In the genomic region with DNA sequence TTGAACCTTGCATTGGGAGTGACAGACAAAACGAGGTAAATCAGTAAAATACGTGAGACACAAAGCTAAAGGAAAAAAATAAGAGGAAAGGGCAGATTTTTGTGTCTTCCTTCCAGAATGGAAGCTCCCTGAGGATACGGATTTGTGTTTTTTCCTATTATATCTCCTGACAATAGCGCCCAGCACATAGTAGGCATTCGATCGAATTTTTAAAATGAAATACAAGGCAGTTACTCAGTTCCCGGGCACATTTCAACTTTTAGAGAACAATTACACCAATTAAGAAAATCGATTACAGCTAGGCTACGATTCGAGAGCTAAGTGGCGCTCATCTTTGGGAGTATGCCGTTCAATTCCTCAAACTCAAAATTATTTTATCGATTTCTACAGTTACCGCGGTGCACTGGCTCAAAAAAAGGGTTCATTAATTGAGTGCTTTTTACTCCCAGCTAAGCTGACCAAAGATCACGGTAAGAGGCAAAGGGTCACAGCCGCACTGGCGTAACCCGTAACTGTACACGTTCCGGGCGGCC, we compare ENCODE assay signal across 8 cellular contexts. TPM values are rescaled to one million over a fixed set of nuclear protein-coding genes. Genes with fewer than 3 reads are reported as not detected.
A peak's percentile ranks its signal among the peaks of the same experiment; 100 is the strongest.
DNase-seq lines count a peak whose midpoint lies in the region; ATAC-seq and TF ChIP-seq lines count a peak whose summit lies in the region.

No MANE protein-coding gene starts in this region.

- H3K36me3 ChIP-seq in PC-9 (ENCODE audit: low read depth) = no peaks in the 10 kb centered on the region
- peaks cover 0 to 4% of the 10 kb centered on the region in 2 donors for H3K36me3 ChIP-seq in esophagus (ENCODE audit: control insufficient read depth in 2 of 2, insufficient read depth in 2 of 2, low read length in 1 of 2)
- H3K36me3 ChIP-seq in prostate gland = no peaks in the 10 kb centered on the region

- intact Hi-C loops in PC-9 (cut with micrococcal nuclease; ENCODE audit: unreplicated experiment) = loop anchor here (5.0 to 10.0 kb wide), 2 partner anchors 216 to 313 kb away; no protein-coding TSS in a partner anchor
- intact Hi-C loops in prostate gland (cut with DNase I) = loop anchor here (5.0 kb wide), 1 partner anchor 44 kb away; no protein-coding TSS in a partner anchor

- no peaks in the 10 kb centered on the region for H3K9me3 ChIP-seq in PC-9 (ENCODE audit: insufficient read depth, low read depth)
- no peaks in the 10 kb centered on the region for H3K9me3 ChIP-seq in esophagus (ENCODE audit: control insufficient read depth in 2 of 2, insufficient read depth in 1 of 2, low read depth in 1 of 2, low read length in 1 of 2)
- H3K9me3 ChIP-seq in prostate gland = no peaks in the 10 kb centered on the region

- TSS peak; percentile 87 for BruUV-seq in PC-9 (replicated peaks; lab: Mats Ljungman, UMichigan)

- no peaks in the 10 kb centered on the region for H3K9me2 ChIP-seq in PC-9 (ENCODE audit: insufficient read depth)

- WGBS in esophagus, 2 donors = 0 to 2% methylated on average over 22 of the region's 22 CpGs
- 1% methylated on average over 22 of the region's 22 CpGs for WGBS in prostate gland

- H3K4me3 ChIP-seq in GM12875 (ENCODE audit: low read depth, low read length) (peak overlapping the region; percentile 59), PC-9 (peak overlapping the region; percentile 81), esophagus (ENCODE audit: low read depth in 1 of 2, low read length in 2 of 2) (peak overlapping the region; percentile 68 to 95), prostate gland (peak overlapping the region; percentile 61 to 80)

- DNase-seq in PC-9 (no peak), prostate gland (ENCODE audit: low spot score) (no peak), ecto neural progenitor cell (ENCODE audit: low spot score) (no peak), NCI-H524 (lab: John Stamatoyannopoulos, UW) (no peak), GDM1 (lab: John Stamatoyannopoulos, UW) (no peak)

- TF ChIP-seq CTCF in GM12875 (IDR thresholded peaks at IDR 0.05; ENCODE audit: borderline replicate concordance, insufficient read depth, low read depth, low read length) (no peak), PC-9 (conservative IDR thresholded peaks at IDR 0.05) (no peak), prostate gland (IDR thresholded peaks at IDR 0.05) (no peak)

- peaks cover 23% of the 10 kb centered on the region for H3F3A ChIP-seq in PC-9 (ENCODE audit: insufficient read depth, low read depth)

- POLR2A ChIA-PET in PC-9 (lab: Charles Lee; ENCODE audit: unreplicated experiment) = interaction anchor here (0.5 kb wide), 1 partner anchor 188 kb away, joined by 8 read pairs; no protein-coding TSS in a partner anchor

- H3K27ac ChIP-seq in PC-9 = peak overlapping the region; percentile 62
- H3K27ac ChIP-seq in esophagus (ENCODE audit: low read depth in 2 of 2, low read length in 1 of 2) = peak overlapping the region; percentile 70 to 97
- peak overlapping the region; percentile 60 to 89 for H3K27ac ChIP-seq in prostate gland

- peaks cover 54% of the 10 kb centered on the region for H3K79me2 ChIP-seq in PC-9 (ENCODE audit: low read depth)

- H3K27me3 ChIP-seq in PC-9 (ENCODE audit: insufficient read depth, low read depth) = no peaks in the 10 kb centered on the region
- no peaks in the 10 kb centered on the region for H3K27me3 ChIP-seq in esophagus (ENCODE audit: control insufficient read depth in 1 of 2, insufficient read depth in 2 of 2, low read length in 2 of 2)
- H3K27me3 ChIP-seq in prostate gland (replicated peaks; ENCODE audit: insufficient read depth) = no peaks in the 10 kb centered on the region

- H3K4me2 ChIP-seq in PC-9 = peak overlapping the region; percentile 76

- CTCF ChIA-PET in PC-9 (lab: Charles Lee) = no interaction called here

- H3K4me1 ChIP-seq in PC-9 (replicated peaks; ENCODE audit: insufficient read depth) (peaks cover 15% of the 10 kb centered on the region), esophagus (ENCODE audit: control insufficient read depth in 2 of 2, insufficient read depth in 2 of 2, low read length in 1 of 2) (no peaks in the 10 kb centered on the region), prostate gland (replicated peaks) (peaks cover 6% of the 10 kb centered on the region)

- H2AFZ ChIP-seq in PC-9 = peak overlapping the region; percentile 89

- TF ChIP-seq POLR2A in prostate gland (IDR thresholded peaks at IDR 0.05) = no peak

- ATAC-seq in GM18907 (IDR thresholded peaks at IDR 0.05; ENCODE audit: unreplicated experiment) = no peak

- H4K20me1 ChIP-seq in PC-9 (ENCODE audit: insufficient read depth) = no peaks in the 10 kb centered on the region

RNA-seq across cellular contexts. Expression of gene RMND1, which starts 0.4 kb away (rescaled TPM):
- total RNA-seq in PC-9 (2021) (17.6 and 19.3 TPM in 2 replicates), prostate gland (10 to 100 TPM; 17.1 to 22.9 TPM)
- 10 to 100 TPM in 1 of 2 donors, 1 to 10 TPM in 1; 9.6 to 10.6 TPM for polyA plus RNA-seq in esophagus

RNA-seq across cellular contexts. Expression of gene CCDC170, which starts 42.3 kb away (rescaled TPM):
- total RNA-seq in PC-9 (2021) = 0.98 and 1.6 TPM in 2 replicates
- under 1 TPM; 0.02 to 0.04 TPM for polyA plus RNA-seq in esophagus
- total RNA-seq in prostate gland = under 1 TPM; 0.32 to 0.85 TPM
